9 cellular contexts compared by ENCODE assay signal in the genomic region with DNA sequence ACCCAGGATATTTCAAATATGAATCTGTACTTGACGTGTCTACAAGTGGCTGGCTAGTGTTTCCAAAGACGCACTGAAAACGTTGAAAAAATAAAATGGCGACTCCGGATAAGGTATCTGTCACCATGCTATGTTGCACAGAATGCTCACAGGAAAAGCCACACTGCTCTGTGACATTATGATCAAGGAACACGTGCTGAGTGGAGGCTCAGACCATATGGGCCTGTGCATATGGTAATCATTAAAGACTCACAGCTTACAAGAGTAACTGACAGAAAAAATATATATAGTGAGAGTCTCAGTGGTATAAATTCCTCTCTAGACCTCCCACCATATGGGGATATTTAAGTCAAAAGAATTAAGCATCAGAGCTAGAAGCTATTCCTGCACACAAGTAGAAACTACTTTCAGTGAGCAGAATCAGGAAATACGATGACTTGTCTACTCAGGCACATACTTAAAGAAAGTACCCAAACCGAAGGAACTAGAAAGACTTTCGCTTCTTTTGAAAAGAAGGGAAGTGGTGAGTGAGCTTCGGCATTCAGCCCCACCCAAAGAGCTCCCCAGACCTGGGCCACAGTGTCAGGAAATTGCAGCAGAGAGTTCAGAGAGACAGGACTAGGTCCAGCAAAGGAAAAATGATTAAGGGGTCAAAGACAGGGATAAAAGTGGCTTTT.
DNase-seq lines count a peak whose midpoint lies in the region; ATAC-seq lines count a peak whose summit lies in the region.
"Had no signal": no experiment of that assay in that cellular context is flagged by ENCODE, and none has a peak within 500 bp of the region (broad histone marks: within the 10 kb centered on the region; RNA-seq: fewer than 3 reads in every experiment).

No MANE protein-coding gene starts in this region.

- peak overlapping the region; percentile 83 to 92 for H3K27ac Mint-ChIP-seq in activated naive CD4-positive, alpha-beta T cell treated with anti-CD3 and anti-CD28 coated beads, Interleukin-2, amount 50 U/mL, for 72 hours

- H3K4me3 ChIP-seq in H7 (ENCODE audit: insufficient read depth, low read depth, low read length) = no peak overlapping the region

- H3K27me3 ChIP-seq in H7 (ENCODE audit: control insufficient read depth, insufficient read depth, low read length) = no peaks in the 10 kb centered on the region

- DNase-seq in OCI-M1 (lab: John Stamatoyannopoulos, UW) (peak; percentile 64), H7 (no peak), middle frontal gyrus (ENCODE audit: extremely low spot score, low spot score) (no peak), NCI-H748 (lab: John Stamatoyannopoulos, UW; ENCODE audit: unreplicated experiment) (no peak)
- DNase-seq in activated naive CD4-positive, alpha-beta T cell treated with anti-CD3 and anti-CD28 coated beads, Interleukin-2, amount 50 U/mL, for 72 hours (ENCODE audit: low spot score in 2 of 2) = peak in 1 of 2 donors; percentile 49
- peak; percentile 28 to 35 for DNase-seq in stimulated activated CD4-positive, alpha-beta T cell treated with anti-CD3 and anti-CD28 coated beads, Interleukin-12 subunit alpha, Interleukin-12 subunit beta, amount 100 ng/mL, for 24 hours (ENCODE audit: low read depth in 2 of 2)
- DNase-seq: IMR-90 had no signal

- ATAC-seq in GM18508 (IDR thresholded peaks at IDR 0.05; ENCODE audit: insufficient read depth, unreplicated experiment) (peak; percentile 89), HG02763 (IDR thresholded peaks at IDR 0.05; ENCODE audit: unreplicated experiment) (peak; percentile 78)
- peak; percentile 93 to 96 for ATAC-seq in activated naive CD4-positive, alpha-beta T cell treated with anti-CD3 and anti-CD28 coated beads, Interleukin-2, amount 50 U/mL, for 72 hours

- no peaks in the 10 kb centered on the region for H3K36me3 ChIP-seq in H7 (replicated peaks; ENCODE audit: control insufficient read depth, insufficient read depth, low read length)

- peaks cover 0 to 6% of the 10 kb centered on the region in 2 donors for H3K9me3 Mint-ChIP-seq in activated naive CD4-positive, alpha-beta T cell treated with anti-CD3 and anti-CD28 coated beads, Interleukin-2, amount 50 U/mL, for 72 hours

- peaks cover 0 to 10% of the 10 kb centered on the region in 2 donors for H3K36me3 Mint-ChIP-seq in activated naive CD4-positive, alpha-beta T cell treated with anti-CD3 and anti-CD28 coated beads, Interleukin-2, amount 50 U/mL, for 72 hours

Comparison
In these comparisons a context has a peak if more than half of its experiments do, and no peak if none do; other contexts are left out.
1. DNase-seq: peak in OCI-M1 (single experiment) and stimulated activated CD4-positive, alpha-beta T cell treated with anti-CD3 and anti-CD28 coated beads, Interleukin-12 subunit alpha, Interleukin-12 subunit beta, amount 100 ng/mL, for 24 hours (2 of 2); none in H7 (single experiment), middle frontal gyrus (single experiment) and NCI-H748 (single experiment).
2. Peak in every context shown above with its lines, with median percentiles within 50 percentile points of each other: ATAC-seq.